8 cellular contexts compared by ENCODE assay signal in genomic region chr20:34364013-34364382, GRCh38. TPM values are rescaled to one million over a fixed set of nuclear protein-coding genes. Genes with fewer than 3 reads are reported as not detected.
DNase-seq lines count a peak whose midpoint lies in the region; ATAC-seq and TF ChIP-seq lines count a peak whose summit lies in the region.

No MANE protein-coding gene starts in this region.

- H3K4me1 ChIP-seq in gastrocnemius medialis: peaks cover 35 to 36% of the 10 kb centered on the region in 2 donors

- H3K27me3 Mint-ChIP-seq in activated T-helper 17 cell treated with anti-CD3 and anti-CD28 coated beads, Interleukin-2, amount 50 U/mL, for 72 hours: no peaks in the 10 kb centered on the region

- peaks cover 16% of the 10 kb centered on the region for H3K4me1 Mint-ChIP-seq in activated T-helper 17 cell treated with anti-CD3 and anti-CD28 coated beads, Interleukin-2, amount 50 U/mL, for 72 hours

- no peaks in the 10 kb centered on the region for H3K9me3 Mint-ChIP-seq in activated T-helper 17 cell treated with anti-CD3 and anti-CD28 coated beads, Interleukin-2, amount 50 U/mL, for 72 hours

- H3K27ac ChIP-seq in gastrocnemius medialis: peak overlapping the region; percentile 92 to 96 (median 94)

- no peaks in the 10 kb centered on the region for H3K27me3 ChIP-seq in gastrocnemius medialis

- peak overlapping the region; percentile 86 to 91 (median 88) for H3K4me3 ChIP-seq in gastrocnemius medialis

- no peaks in the 10 kb centered on the region for H3K9me3 ChIP-seq in gastrocnemius medialis

- in situ Hi-C loops in gastrocnemius medialis (cut with MboI; ENCODE audit: low sequenced_read_pairs in 4 of 4): no loop called here

- H3K36me3 Mint-ChIP-seq in activated T-helper 17 cell treated with anti-CD3 and anti-CD28 coated beads, Interleukin-2, amount 50 U/mL, for 72 hours (ENCODE audit: low read depth): peaks cover 28% of the 10 kb centered on the region

- DNase-seq in stimulated activated CD4-positive, alpha-beta T cell treated with anti-CD3 and anti-CD28 coated beads, Interleukin-2, amount 100 ng/mL, for 24 hours: peak; percentile 26 to 28
- no peak for DNase-seq in stimulated activated CD4-positive, alpha-beta T cell treated with anti-CD3 and anti-CD28 coated beads, Interleukin-2, amount 100 ng/mL, for 48 hours
- DNase-seq in glomerular visceral epithelial cell (ENCODE audit: extremely low spot score) (peak; percentile 31), gastrocnemius medialis (no peak), iPS-NIHi11 (ENCODE audit: low spot score) (no peak)
- DNase-seq in stimulated activated naive CD4-positive, alpha-beta T cell (lab: John Stamatoyannopoulos, UW): no peak

- peak overlapping the region; percentile 91 for H3K4me3 Mint-ChIP-seq in activated T-helper 17 cell treated with anti-CD3 and anti-CD28 coated beads, Interleukin-2, amount 50 U/mL, for 72 hours

- peak overlapping the region; percentile 48 for H3K27ac Mint-ChIP-seq in activated T-helper 17 cell treated with anti-CD3 and anti-CD28 coated beads, Interleukin-2, amount 50 U/mL, for 72 hours

- no peak for TF ChIP-seq CTCF in gastrocnemius medialis (IDR thresholded peaks at IDR 0.05 in 4 of 5, conservative IDR thresholded peaks at IDR 0.05 in 1 of 5)

- no peak for ATAC-seq in activated T-helper 17 cell treated with anti-CD3 and anti-CD28 coated beads, Interleukin-2, amount 50 U/mL, for 72 hours (replicated peaks)
- ATAC-seq in gastrocnemius medialis: no peak
- ATAC-seq in HG03342 (IDR thresholded peaks at IDR 0.05; ENCODE audit: unreplicated experiment): no peak

- no peaks in the 10 kb centered on the region for H3K36me3 ChIP-seq in gastrocnemius medialis

- intact Hi-C loops in gastrocnemius medialis (cut with DNase I; ENCODE audit: low total_unique reads): loop anchor here (5.0 kb wide), 1 partner anchor 163 kb away; no protein-coding TSS in a partner anchor

- TF ChIP-seq POLR2A in gastrocnemius medialis (IDR thresholded peaks at IDR 0.05): no peak

RNA-seq across cellular contexts. Expression of gene ITCH, which starts 0.9 kb away (rescaled TPM):
- 10 to 100 TPM; 30.5 to 34.4 TPM for total RNA-seq in activated T-helper 17 cell treated with anti-CD3 and anti-CD28 coated beads, Interleukin-2, amount 50 U/mL, for 72 hours
- total RNA-seq in gastrocnemius medialis: 10 to 100 TPM; 32.9 to 55.2 (median 52.0) TPM

Comparison
In these comparisons a context has a peak if more than half of its experiments do, and no peak if none do; other contexts are left out.
1. DNase-seq: peak in stimulated activated CD4-positive, alpha-beta T cell treated with anti-CD3 and anti-CD28 coated beads, Interleukin-2, amount 100 ng/mL, for 24 hours (2 of 2) and glomerular visceral epithelial cell (single experiment); none in stimulated activated CD4-positive, alpha-beta T cell treated with anti-CD3 and anti-CD28 coated beads, Interleukin-2, amount 100 ng/mL, for 48 hours (0 of 2), gastrocnemius medialis (0 of 2), iPS-NIHi11 (single experiment) and stimulated activated naive CD4-positive, alpha-beta T cell (0 of 6).